29 cellular contexts compared by ENCODE assay signal in genomic region chr6:40740518-40740917, GRCh38.
"Had no signal": no experiment of that assay in that cellular context is flagged by ENCODE, and none has a peak within 500 bp of the region (broad histone marks: within the 10 kb centered on the region; RNA-seq: fewer than 3 reads in every experiment).

No MANE protein-coding gene starts in this region.

- ATAC-seq: activated CD4-positive, alpha-beta T cell treated with anti-CD3 and anti-CD28 coated beads for 36 hours; activated CD4-positive, CD25-positive, alpha-beta regulatory T cell treated with anti-CD3 and anti-CD28 coated beads, Interleukin-2, amount 50 U/mL, for 24 hours; activated naive CD4-positive, alpha-beta T cell treated with anti-CD3 and anti-CD28 coated beads, Interleukin-2, amount 50 U/mL, for 72 hours; activated T-cell treated with anti-CD3 and anti-CD28 coated beads, Interleukin-2, amount 50 U/mL, for 4 hours; activated T-cell treated with anti-CD3 and anti-CD28 coated beads, Interleukin-2, amount 50 U/mL, for 72 hours; activated T-helper 17 cell treated with anti-CD3 and anti-CD28 coated beads, Interleukin-2, amount 50 U/mL, for 72 hours; body of pancreas; WTC11 had no signal

- DNase-seq: activated CD4-positive, alpha-beta memory T cell treated with anti-CD3 and anti-CD28 coated beads, Interleukin-2, amount 10 ng/mL, durations not matched to agents 7 days and 5 days; activated CD4-positive, alpha-beta T cell treated with anti-CD3 and anti-CD28 coated beads for 1 hour; activated CD4-positive, alpha-beta T cell treated with anti-CD3 and anti-CD28 coated beads for 36 hours; activated CD4-positive, alpha-beta T cell treated with anti-CD3 and anti-CD28 coated beads for 48 hours; activated CD4-positive, alpha-beta T cell treated with anti-CD3 and anti-CD28 coated beads, Interleukin-2, amount 10 ng/mL, durations not matched to agents 7 days and 5 days; activated CD4-positive, alpha-beta T cell treated with anti-CD3 and anti-CD28 coated beads, Interleukin-2, amount 50 U/mL, for 48 hours; activated CD4-positive, CD25-positive, alpha-beta regulatory T cell; activated CD8-positive, alpha-beta memory T cell treated with anti-CD3 and anti-CD28 coated beads, Interleukin-2, amount 50 U/mL, for 4 hours; activated gamma-delta T cell treated with Interleukin-2 at 50 U/mL for 16 hours; activated naive CD4-positive, alpha-beta T cell; activated naive CD4-positive, alpha-beta T cell treated with anti-CD3 and anti-CD28 coated beads for 36 hours; activated naive CD4-positive, alpha-beta T cell treated with anti-CD3 and anti-CD28 coated beads, Interleukin-2, amount 50 U/mL, for 16 hours; activated naive CD8-positive, alpha-beta T cell treated with anti-CD3 and anti-CD28 coated beads for 36 hours; activated T-cell treated with anti-CD3 and anti-CD28 coated beads for 4 hours; activated T-cell treated with anti-CD3 and anti-CD28 coated beads, Interleukin-2, amount 50 U/mL, for 1 hour; activated T-cell treated with anti-CD3 and anti-CD28 coated beads, Interleukin-2, amount 50 U/mL, for 4 hours; activated T-cell treated with anti-CD3 and anti-CD28 coated beads, Interleukin-2, amount 50 U/mL, for 72 hours; adrenal gland; amniotic stem cell; aorta; body of pancreas; brain microvascular endothelial cell; central memory CD4-positive, alpha-beta T cell; T-helper 2 cell; T-helper 9 cell had no signal
